6 cellular contexts compared by ENCODE assay signal in genomic region chr5:175948329-175949108, GRCh38. TPM values are rescaled to one million over a fixed set of nuclear protein-coding genes. Genes with fewer than 3 reads are reported as not detected.
A peak's percentile ranks its signal among the peaks of the same experiment; 100 is the strongest.
DNase-seq lines count a peak whose midpoint lies in the region; ATAC-seq, FAIRE-seq and TF ChIP-seq lines count a peak whose summit lies in the region.
"Not testable (repeated sequence)": the region's sequence is repeated elsewhere in the genome, so short reads cannot be mapped to it uniquely, and the experiment has no call there.

No MANE protein-coding gene starts in this region.

- not testable (repeated sequence) for DNase-seq in HTR-8/SVneo (ENCODE audit: insufficient read length, low spot score); bronchial epithelial cell (ENCODE audit: low read depth); foreskin keratinocyte; Right ventricle myocardium superior; left lobe of liver (ENCODE audit: low spot score); pancreas

- FAIRE-seq in HTR-8/SVneo (lab: Jason Lieb, UNC) (peak; percentile 23), bronchial epithelial cell (lab: Jason Lieb, UNC) (peak; percentile 28)
- not testable (repeated sequence) for FAIRE-seq in pancreas (lab: Jason Lieb, UNC)

- not testable (repeated sequence) for H3K4me3 ChIP-seq in bronchial epithelial cell (ENCODE audit: low read depth, low read length); pancreas

- intact Hi-C loops in Right ventricle myocardium superior (cut with DNase I); pancreas (cut with DNase I): not testable (repeated sequence)

- H3K9me3 ChIP-seq in pancreas, result not testable (repeated sequence)

- ATAC-seq in foreskin keratinocyte (peak; percentile 8), Right ventricle myocardium superior (ENCODE audit: poor library complexity) (peak; percentile 48), left lobe of liver (peak; percentile 66), pancreas (peak in 3 of 4 donors; percentile 53 to 75 (median 60))

- not testable (repeated sequence) for TF ChIP-seq CTCF in bronchial epithelial cell (IDR thresholded peaks at IDR 0.05; ENCODE audit: insufficient read depth, low read length, severe bottlenecking); foreskin keratinocyte (conservative IDR thresholded peaks at IDR 0.05); pancreas (IDR thresholded peaks at IDR 0.05)

- H3K4me1 ChIP-seq in foreskin keratinocyte, pancreas: not testable (repeated sequence)

- not testable (repeated sequence) for H3K27me3 ChIP-seq in bronchial epithelial cell (ENCODE audit: control insufficient read depth, insufficient read depth, low read length); foreskin keratinocyte; pancreas

- not testable (repeated sequence) for H3K36me3 ChIP-seq in bronchial epithelial cell (ENCODE audit: control insufficient read depth, insufficient read depth, low read length); pancreas

- 36 to 55% methylated on average over 3 to 6 of the region's 10 CpGs for WGBS in pancreas, 2 donors

- not testable (repeated sequence) for H3K27ac ChIP-seq in foreskin keratinocyte, pancreas

RNA-seq across cellular contexts. Expression of gene THOC3, which starts 19.6 kb away (rescaled TPM):
- total RNA-seq in bronchial epithelial cell (97.4 and 174 TPM in 2 replicates), foreskin keratinocyte (106 and 154 TPM in 2 replicates), Right ventricle myocardium superior (8.1 TPM), left lobe of liver (21.5 TPM), pancreas (10 to 100 TPM in 4 of 6 donors, 1 to 10 TPM in 2; 7.2 to 20.5 (median 12.0) TPM)
- polyA plus RNA-seq in foreskin keratinocyte (94.9 and 147 TPM in 2 replicates), pancreas (10 to 100 TPM in 1 of 2 donors, 1 to 10 TPM in 1; 4.2 to 14.3 TPM)

Comparison
In these comparisons a context has a peak if more than half of its experiments do, and no peak if none do; other contexts are left out.
1. ATAC-seq: peak in every context shown above with its lines; median percentile 66 in left lobe of liver; 60 in pancreas; 48 in Right ventricle myocardium superior; 8 in foreskin keratinocyte.